15 cellular contexts compared by ENCODE assay signal in genomic region chr1:227372662-227373061, GRCh38. TPM values are rescaled to one million over a fixed set of nuclear protein-coding genes. Genes with fewer than 3 reads are reported as not detected.
DNase-seq lines count a peak whose midpoint lies in the region; ATAC-seq and TF ChIP-seq lines count a peak whose summit lies in the region.
"Had no signal": no experiment of that assay in that cellular context is flagged by ENCODE, and none has a peak within 500 bp of the region (broad histone marks: within the 10 kb centered on the region; RNA-seq: fewer than 3 reads in every experiment).

No MANE protein-coding gene starts in this region.

- no peaks in the 10 kb centered on the region for H3K27me3 Mint-ChIP-seq in WTC11 (ENCODE audit: low read depth)

- H3K4me3 Mint-ChIP-seq in WTC11 = no peak overlapping the region
- H3K4me3 Mint-ChIP-seq: CD4-positive, CD25-positive, alpha-beta regulatory T cell; naive B cell had no signal

- TF ChIP-seq CTCF in WTC11 (IDR thresholded peaks at IDR 0.05) = no peak

- H3K9me3 Mint-ChIP-seq in WTC11 = no peaks in the 10 kb centered on the region

- no peaks in the 10 kb centered on the region for H3K36me3 Mint-ChIP-seq in WTC11
- H3K36me3 Mint-ChIP-seq: CD4-positive, CD25-positive, alpha-beta regulatory T cell; naive B cell had no signal

- ATAC-seq in SK-N-SH treated with all-trans-retinoic acid at 6 μM for 48 hours (no peak), WTC11 (no peak), HG03442 (IDR thresholded peaks at IDR 0.05; ENCODE audit: unreplicated experiment) (no peak)
- ATAC-seq: foreskin keratinocyte, Panc1 had no signal

- no peak overlapping the region for H3K27ac Mint-ChIP-seq in WTC11
- H3K27ac Mint-ChIP-seq: CD4-positive, CD25-positive, alpha-beta regulatory T cell; naive B cell had no signal

- peak; percentile 68 for DNase-seq in DMS153 treated with DMSO at 0.1 percent for 48 hours (lab: John Stamatoyannopoulos, UW; ENCODE audit: unreplicated experiment)
- peak; percentile 26 for DNase-seq in LoVo (ENCODE audit: low spot score)
- DNase-seq in amniotic stem cell (lab: John Stamatoyannopoulos, UW) = peak; percentile 14
- peak; percentile 88 for DNase-seq in iris pigment epithelial cell (ENCODE audit: low read depth)
- no peak for DNase-seq in WTC11 (ENCODE audit: low spot score)
- DNase-seq in HuH-7 (ENCODE audit: low spot score) = no peak
- DNase-seq: activated effector memory CD4-positive, alpha-beta T cell treated with anti-CD3 and anti-CD28 coated beads, Interleukin-2, amount 50 U/mL, for 16 hours; CD4-positive, CD25-positive, alpha-beta regulatory T cell; foreskin keratinocyte; kidney; naive B cell; T-helper 2 cell had no signal

- CTCF ChIA-PET in WTC11 (lab: Charles Lee) = no interaction called here

- peaks cover 26% of the 10 kb centered on the region for H3K4me1 Mint-ChIP-seq in WTC11
- H3K4me1 Mint-ChIP-seq: CD4-positive, CD25-positive, alpha-beta regulatory T cell; naive B cell had no signal

- POLR2A ChIA-PET in WTC11 (lab: Charles Lee) = no interaction called here

TF ChIP-seq in SK-N-SH treated with all-trans-retinoic acid at 6 μM for 48 hours, 23 proteins besides CTCF, POLR2A, EP300 and RAD21 (continues in another document):
- no peak for TF ChIP-seq ZC3H10 (CRISPR knock-in tag; IDR thresholded peaks at IDR 0.05)
- TF ChIP-seq TCF4 (CRISPR knock-in tag; IDR thresholded peaks at IDR 0.05; ENCODE audit: borderline replicate concordance) = no peak
- TF ChIP-seq, protein P1, sequence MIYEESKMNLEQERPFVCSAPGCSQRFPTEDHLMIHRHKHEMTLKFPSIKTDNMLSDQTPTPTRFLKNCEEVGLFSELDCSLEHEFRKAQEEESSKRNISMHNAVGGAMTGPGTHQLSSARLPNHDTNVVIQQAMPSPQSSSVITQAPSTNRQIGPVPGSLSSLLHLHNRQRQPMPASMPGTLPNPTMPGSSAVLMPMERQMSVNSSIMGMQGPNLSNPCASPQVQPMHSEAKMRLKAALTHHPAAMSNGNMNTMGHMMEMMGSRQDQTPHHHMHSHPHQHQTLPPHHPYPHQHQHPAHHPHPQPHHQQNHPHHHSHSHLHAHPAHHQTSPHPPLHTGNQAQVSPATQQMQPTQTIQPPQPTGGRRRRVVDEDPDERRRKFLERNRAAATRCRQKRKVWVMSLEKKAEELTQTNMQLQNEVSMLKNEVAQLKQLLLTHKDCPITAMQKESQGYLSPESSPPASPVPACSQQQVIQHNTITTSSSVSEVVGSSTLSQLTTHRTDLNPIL (CRISPR knock-in tag; IDR thresholded peaks at IDR 0.05; ENCODE audit: low read depth) = no peak
- TF ChIP-seq TOX (CRISPR knock-in tag; IDR thresholded peaks at IDR 0.05; ENCODE audit: borderline replicate concordance) = no peak
- no peak for TF ChIP-seq PPARA (CRISPR knock-in tag; IDR thresholded peaks at IDR 0.05; ENCODE audit: borderline replicate concordance)
- no peak for TF ChIP-seq CSDC2 (CRISPR knock-in tag; IDR thresholded peaks at IDR 0.05)
- TF ChIP-seq, protein P2, sequence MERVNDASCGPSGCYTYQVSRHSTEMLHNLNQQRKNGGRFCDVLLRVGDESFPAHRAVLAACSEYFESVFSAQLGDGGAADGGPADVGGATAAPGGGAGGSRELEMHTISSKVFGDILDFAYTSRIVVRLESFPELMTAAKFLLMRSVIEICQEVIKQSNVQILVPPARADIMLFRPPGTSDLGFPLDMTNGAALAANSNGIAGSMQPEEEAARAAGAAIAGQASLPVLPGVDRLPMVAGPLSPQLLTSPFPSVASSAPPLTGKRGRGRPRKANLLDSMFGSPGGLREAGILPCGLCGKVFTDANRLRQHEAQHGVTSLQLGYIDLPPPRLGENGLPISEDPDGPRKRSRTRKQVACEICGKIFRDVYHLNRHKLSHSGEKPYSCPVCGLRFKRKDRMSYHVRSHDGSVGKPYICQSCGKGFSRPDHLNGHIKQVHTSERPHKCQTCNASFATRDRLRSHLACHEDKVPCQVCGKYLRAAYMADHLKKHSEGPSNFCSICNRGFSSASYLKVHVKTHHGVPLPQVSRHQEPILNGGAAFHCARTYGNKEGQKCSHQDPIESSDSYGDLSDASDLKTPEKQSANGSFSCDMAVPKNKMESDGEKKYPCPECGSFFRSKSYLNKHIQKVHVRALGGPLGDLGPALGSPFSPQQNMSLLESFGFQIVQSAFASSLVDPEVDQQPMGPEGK (CRISPR knock-in tag; IDR thresholded peaks at IDR 0.05; ENCODE audit: borderline replicate concordance) = no peak
- TF ChIP-seq SNAI2 (CRISPR knock-in tag; IDR thresholded peaks at IDR 0.05) = no peak
- TF ChIP-seq ISL1 (CRISPR knock-in tag; IDR thresholded peaks at IDR 0.05) = no peak

TF ChIP-seq in WTC11, 78 proteins besides CTCF, POLR2A, EP300 and RAD21:
- no peak for TF ChIP-seq IRF1 (CRISPR knock-in tag; IDR thresholded peaks at IDR 0.05)
- TF ChIP-seq, protein P3, sequence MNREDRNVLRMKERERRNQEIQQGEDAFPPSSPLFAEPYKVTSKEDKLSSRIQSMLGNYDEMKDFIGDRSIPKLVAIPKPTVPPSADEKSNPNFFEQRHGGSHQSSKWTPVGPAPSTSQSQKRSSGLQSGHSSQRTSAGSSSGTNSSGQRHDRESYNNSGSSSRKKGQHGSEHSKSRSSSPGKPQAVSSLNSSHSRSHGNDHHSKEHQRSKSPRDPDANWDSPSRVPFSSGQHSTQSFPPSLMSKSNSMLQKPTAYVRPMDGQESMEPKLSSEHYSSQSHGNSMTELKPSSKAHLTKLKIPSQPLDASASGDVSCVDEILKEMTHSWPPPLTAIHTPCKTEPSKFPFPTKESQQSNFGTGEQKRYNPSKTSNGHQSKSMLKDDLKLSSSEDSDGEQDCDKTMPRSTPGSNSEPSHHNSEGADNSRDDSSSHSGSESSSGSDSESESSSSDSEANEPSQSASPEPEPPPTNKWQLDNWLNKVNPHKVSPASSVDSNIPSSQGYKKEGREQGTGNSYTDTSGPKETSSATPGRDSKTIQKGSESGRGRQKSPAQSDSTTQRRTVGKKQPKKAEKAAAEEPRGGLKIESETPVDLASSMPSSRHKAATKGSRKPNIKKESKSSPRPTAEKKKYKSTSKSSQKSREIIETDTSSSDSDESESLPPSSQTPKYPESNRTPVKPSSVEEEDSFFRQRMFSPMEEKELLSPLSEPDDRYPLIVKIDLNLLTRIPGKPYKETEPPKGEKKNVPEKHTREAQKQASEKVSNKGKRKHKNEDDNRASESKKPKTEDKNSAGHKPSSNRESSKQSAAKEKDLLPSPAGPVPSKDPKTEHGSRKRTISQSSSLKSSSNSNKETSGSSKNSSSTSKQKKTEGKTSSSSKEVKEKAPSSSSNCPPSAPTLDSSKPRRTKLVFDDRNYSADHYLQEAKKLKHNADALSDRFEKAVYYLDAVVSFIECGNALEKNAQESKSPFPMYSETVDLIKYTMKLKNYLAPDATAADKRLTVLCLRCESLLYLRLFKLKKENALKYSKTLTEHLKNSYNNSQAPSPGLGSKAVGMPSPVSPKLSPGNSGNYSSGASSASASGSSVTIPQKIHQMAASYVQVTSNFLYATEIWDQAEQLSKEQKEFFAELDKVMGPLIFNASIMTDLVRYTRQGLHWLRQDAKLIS (CRISPR knock-in tag; IDR thresholded peaks at IDR 0.05; ENCODE audit: borderline replicate concordance) = no peak
- no peak for TF ChIP-seq RORB (CRISPR knock-in tag; IDR thresholded peaks at IDR 0.05)

RNA-seq across cellular contexts. Expression of gene CDC42BPA, which starts 54.4 kb away (rescaled TPM):
- total RNA-seq in WTC11 (2021) = 22.2 to 25.2 TPM (median 22.9 TPM) in 3 replicates

Comparison
In these comparisons a context has a peak if more than half of its experiments do, and no peak if none do; other contexts are left out.
1. DNase-seq: peak in DMS153 treated with DMSO at 0.1 percent for 48 hours (single experiment), LoVo (single experiment), amniotic stem cell (single experiment) and iris pigment epithelial cell (single experiment); none in WTC11 (single experiment) and HuH-7 (single experiment).